ENCODE assay signal across 9 cellular contexts in genomic region chr11:119741369-119742262, GRCh38. TPM values are rescaled to one million over a fixed set of nuclear protein-coding genes. Genes with fewer than 3 reads are reported as not detected.
DNase-seq lines count a peak whose midpoint lies in the region; ATAC-seq, FAIRE-seq and TF ChIP-seq lines count a peak whose summit lies in the region.
"Had no signal": no experiment of that assay in that cellular context is flagged by ENCODE, and none has a peak within 500 bp of the region (broad histone marks: within the 10 kb centered on the region; RNA-seq: fewer than 3 reads in every experiment).

No MANE protein-coding gene starts in this region.

- H3K4me2 ChIP-seq in SU-DHL-6 (ENCODE audit: low read depth, low read length, poor library complexity, severe bottlenecking), result no peak overlapping the region
- H3K4me2 ChIP-seq in hepatocyte, result peak overlapping the region; percentile 84
- H3K4me2 ChIP-seq: BLaER1 had no signal

- no peaks in the 10 kb centered on the region for H3K9me2 ChIP-seq in SU-DHL-6 (replicated peaks; ENCODE audit: insufficient read depth, low read length)
- no peaks in the 10 kb centered on the region for H3K9me2 ChIP-seq in hepatocyte (replicated peaks; ENCODE audit: insufficient read depth)

- FAIRE-seq in small intestine (lab: Jason Lieb, UNC), result no peak

- 26% methylated on average over 41 of the region's 54 CpGs for WGBS in hepatocyte (ENCODE audit: low lambda C conversion rate, missing lambda C conversion rate)
- WGBS in small intestine, 3 donors, result 17 to 23% (median 18%) methylated on average over 50 to 54 of the region's 54 CpGs

- no peaks in the 10 kb centered on the region for H3F3A ChIP-seq in SU-DHL-6 (ENCODE audit: insufficient read depth)

- H3K4me1 ChIP-seq in adipocyte (ENCODE audit: control insufficient read depth, insufficient read depth, low read length) (no peaks in the 10 kb centered on the region), hepatocyte (ENCODE audit: insufficient read depth) (peaks cover 16% of the 10 kb centered on the region), small intestine (ENCODE audit: control insufficient read depth in 2 of 2, insufficient read depth in 1 of 2, low read depth in 1 of 2, low read length in 1 of 2) (peaks cover 0 to 6% of the 10 kb centered on the region in 2 donors)
- H3K4me1 ChIP-seq: BLaER1 had no signal

- H3K36me3 ChIP-seq in SU-DHL-6 (ENCODE audit: low read length) (no peaks in the 10 kb centered on the region), adipocyte (ENCODE audit: control insufficient read depth, insufficient read depth, low read length, severe bottlenecking) (no peaks in the 10 kb centered on the region), hepatocyte (replicated peaks; ENCODE audit: insufficient read depth, low read depth) (no peaks in the 10 kb centered on the region), small intestine (ENCODE audit: control insufficient read depth in 2 of 2, insufficient read depth in 2 of 2, low read length in 2 of 2) (no peaks in the 10 kb centered on the region)
- H3K36me3 ChIP-seq: BLaER1 had no signal

- no peak overlapping the region for H2AFZ ChIP-seq in SU-DHL-6 (ENCODE audit: low read depth, low read length, severe bottlenecking)
- no peak overlapping the region for H2AFZ ChIP-seq in hepatocyte

- no peak for ATAC-seq in HG02852 (IDR thresholded peaks at IDR 0.05; ENCODE audit: unreplicated experiment)

- H3K4me3 ChIP-seq in SU-DHL-6 (ENCODE audit: insufficient read depth, low read length, poor library complexity, severe bottlenecking) (no peak overlapping the region), adipocyte (ENCODE audit: low read length) (no peak overlapping the region), hepatocyte (no peak overlapping the region), small intestine (ENCODE audit: low read depth in 1 of 2, low read length in 2 of 2) (no peak overlapping the region)
- H3K4me3 ChIP-seq: BLaER1 had no signal

- H3K9me3 ChIP-seq in SU-DHL-6 (ENCODE audit: insufficient read depth, low read length), result no peaks in the 10 kb centered on the region
- no peaks in the 10 kb centered on the region for H3K9me3 ChIP-seq in adipocyte (ENCODE audit: control insufficient read depth, low read length)
- H3K9me3 ChIP-seq in hepatocyte (ENCODE audit: low read depth), result no peaks in the 10 kb centered on the region
- no peaks in the 10 kb centered on the region for H3K9me3 ChIP-seq in small intestine (ENCODE audit: control insufficient read depth, low read depth)
- H3K9me3 ChIP-seq: BLaER1 had no signal

- peak; percentile 12 for DNase-seq in SKM-1 treated with dmso at 0.1 percent for 144 hours (lab: John Stamatoyannopoulos, UW; ENCODE audit: unreplicated experiment)
- DNase-seq in SKM-1 (lab: John Stamatoyannopoulos, UW; ENCODE audit: unreplicated experiment), result no peak
- DNase-seq in adipocyte (ENCODE audit: low read depth), result peak; percentile 51
- DNase-seq in hepatocyte (ENCODE audit: low spot score), result peak; percentile 62
- DNase-seq in small intestine, result peak; percentile 53
- DNase-seq in DMS153 treated with DMSO at 0.1 percent for 48 hours (lab: John Stamatoyannopoulos, UW; ENCODE audit: unreplicated experiment), result no peak

- H3K9ac ChIP-seq in SU-DHL-6 (ENCODE audit: low read length), result no peak overlapping the region
- no peak overlapping the region for H3K9ac ChIP-seq in adipocyte (ENCODE audit: low read length)
- H3K9ac ChIP-seq: BLaER1 had no signal

- no peaks in the 10 kb centered on the region for H3K79me2 ChIP-seq in SU-DHL-6 (ENCODE audit: insufficient read depth, low read length)
- H3K79me2 ChIP-seq in hepatocyte, result no peaks in the 10 kb centered on the region

- H4K20me1 ChIP-seq in SU-DHL-6 (ENCODE audit: low read depth, low read length) (no peaks in the 10 kb centered on the region), hepatocyte (ENCODE audit: insufficient read depth, poor library complexity, severe bottlenecking) (no peaks in the 10 kb centered on the region)
- H4K20me1 ChIP-seq: BLaER1 had no signal

- TF ChIP-seq CTCF in SU-DHL-6 (IDR thresholded peaks at IDR 0.05; ENCODE audit: insufficient read depth, low read length, poor library complexity, severe bottlenecking) (peak; percentile 90), hepatocyte (IDR thresholded peaks at IDR 0.05; ENCODE audit: poor library complexity) (peak; percentile 73)

- H3K27ac ChIP-seq in SU-DHL-6 (ENCODE audit: low read depth, low read length), result no peak overlapping the region
- no peak overlapping the region for H3K27ac ChIP-seq in hepatocyte
- H3K27ac ChIP-seq in small intestine (ENCODE audit: low read depth in 1 of 2, low read length in 1 of 2), result peak overlapping the region in 1 of 2 donors; percentile 46
- H3K27ac ChIP-seq: BLaER1 had no signal

- H3K27me3 ChIP-seq in SU-DHL-6 (ENCODE audit: low read length), result no peaks in the 10 kb centered on the region
- H3K27me3 ChIP-seq in adipocyte (replicated peaks; ENCODE audit: control insufficient read depth, insufficient read depth, low read length), result peaks cover 59% of the 10 kb centered on the region
- H3K27me3 ChIP-seq in hepatocyte, result peaks cover 6% of the 10 kb centered on the region
- H3K27me3 ChIP-seq in small intestine (ENCODE audit: control insufficient read depth in 2 of 2, insufficient read depth in 2 of 2, low read length in 2 of 2), result peaks cover 0 to 7% of the 10 kb centered on the region in 2 donors

RNA-seq across cellular contexts. Expression of gene NECTIN1, which starts 12.6 kb away (rescaled TPM):
- total RNA-seq in hepatocyte, result 3.7 and 7.4 TPM in 2 replicates
- polyA plus RNA-seq in hepatocyte (3.6 and 6.3 TPM in 2 replicates), small intestine (10 to 100 TPM in 1 of 3 donors, 1 to 10 TPM in 2; 2.7 to 32.8 (median 3.6) TPM)

Comparison
In these comparisons a context has a peak if more than half of its experiments do, and no peak if none do; other contexts are left out.
1. DNase-seq: peak in SKM-1 treated with dmso at 0.1 percent for 144 hours (single experiment), adipocyte (single experiment), hepatocyte (single experiment) and small intestine (single experiment); none in SKM-1 (single experiment) and DMS153 treated with DMSO at 0.1 percent for 48 hours (single experiment).